In the genomic region with DNA sequence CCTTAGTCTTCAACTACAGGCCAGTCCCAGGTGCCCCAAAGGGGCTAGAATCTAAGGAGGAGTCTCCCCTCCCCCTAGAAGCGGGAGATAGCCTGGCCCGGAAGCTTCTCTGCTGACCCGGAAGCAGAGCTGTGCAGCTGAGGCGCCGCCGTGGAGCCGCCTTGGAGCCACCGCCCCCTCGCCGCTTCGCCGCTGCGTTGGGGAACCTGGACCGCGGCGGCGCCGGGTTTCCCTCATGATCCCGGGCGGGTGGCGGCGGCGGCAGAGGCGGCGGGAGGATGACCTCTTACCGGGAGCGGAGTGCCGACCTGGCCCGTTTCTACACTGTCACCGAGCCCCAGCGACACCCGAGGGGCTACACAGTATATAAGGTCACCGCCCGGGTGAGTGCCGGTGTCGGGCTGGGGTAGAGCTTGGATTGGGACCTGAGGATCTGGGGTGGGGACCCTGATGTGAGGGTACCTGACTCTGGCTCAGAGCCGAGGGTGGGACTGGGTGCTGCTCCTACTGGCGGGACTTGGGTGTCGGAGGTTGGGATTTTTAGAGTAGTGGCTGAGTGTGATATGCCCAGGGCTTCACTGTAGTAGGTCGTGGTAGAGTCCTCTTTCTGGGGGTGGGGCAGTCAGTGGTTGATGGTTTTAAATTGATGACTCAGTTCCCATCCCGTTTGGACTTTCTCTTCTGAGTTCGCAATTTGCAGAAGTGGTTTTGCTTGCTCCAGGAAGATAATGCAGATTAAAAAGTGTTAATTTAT, we compare ENCODE assay signal across 8 cellular contexts. TPM values are rescaled to one million over a fixed set of nuclear protein-coding genes. Genes with fewer than 3 reads are reported as not detected.
DNase-seq lines count a peak whose midpoint lies in the region; ATAC-seq and TF ChIP-seq lines count a peak whose summit lies in the region.

A gene with protein sequence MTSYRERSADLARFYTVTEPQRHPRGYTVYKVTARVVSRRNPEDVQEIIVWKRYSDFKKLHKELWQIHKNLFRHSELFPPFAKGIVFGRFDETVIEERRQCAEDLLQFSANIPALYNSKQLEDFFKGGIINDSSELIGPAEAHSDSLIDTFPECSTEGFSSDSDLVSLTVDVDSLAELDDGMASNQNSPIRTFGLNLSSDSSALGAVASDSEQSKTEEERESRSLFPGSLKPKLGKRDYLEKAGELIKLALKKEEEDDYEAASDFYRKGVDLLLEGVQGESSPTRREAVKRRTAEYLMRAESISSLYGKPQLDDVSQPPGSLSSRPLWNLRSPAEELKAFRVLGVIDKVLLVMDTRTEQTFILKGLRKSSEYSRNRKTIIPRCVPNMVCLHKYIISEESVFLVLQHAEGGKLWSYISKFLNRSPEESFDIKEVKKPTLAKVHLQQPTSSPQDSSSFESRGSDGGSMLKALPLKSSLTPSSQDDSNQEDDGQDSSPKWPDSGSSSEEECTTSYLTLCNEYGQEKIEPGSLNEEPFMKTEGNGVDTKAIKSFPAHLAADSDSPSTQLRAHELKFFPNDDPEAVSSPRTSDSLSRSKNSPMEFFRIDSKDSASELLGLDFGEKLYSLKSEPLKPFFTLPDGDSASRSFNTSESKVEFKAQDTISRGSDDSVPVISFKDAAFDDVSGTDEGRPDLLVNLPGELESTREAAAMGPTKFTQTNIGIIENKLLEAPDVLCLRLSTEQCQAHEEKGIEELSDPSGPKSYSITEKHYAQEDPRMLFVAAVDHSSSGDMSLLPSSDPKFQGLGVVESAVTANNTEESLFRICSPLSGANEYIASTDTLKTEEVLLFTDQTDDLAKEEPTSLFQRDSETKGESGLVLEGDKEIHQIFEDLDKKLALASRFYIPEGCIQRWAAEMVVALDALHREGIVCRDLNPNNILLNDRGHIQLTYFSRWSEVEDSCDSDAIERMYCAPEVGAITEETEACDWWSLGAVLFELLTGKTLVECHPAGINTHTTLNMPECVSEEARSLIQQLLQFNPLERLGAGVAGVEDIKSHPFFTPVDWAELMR (plus strand): TSS at position 115 of the 754 bp plus-strand sequence. CDS start 164 bp downstream, at position 279.

- in situ Hi-C loops in brain microvascular endothelial cell (cut with HindIII; ENCODE audit: low pct_ligation_motif_present, low sequenced_read_pairs): no loop called here

- peak; percentile 37 for TF ChIP-seq CTCF in brain microvascular endothelial cell (IDR thresholded peaks at IDR 0.05; ENCODE audit: low read depth, low read length, missing control alignments)

- peak within 1 kb of the TSS; percentile 47 for H3K9ac ChIP-seq in iPS-18a (ENCODE audit: low read length)
- H3K9ac ChIP-seq in skeletal muscle satellite cell (ENCODE audit: low read depth, low read length): peak within 1 kb of the TSS; percentile 90

- H3K9me3 ChIP-seq in iPS-18a (ENCODE audit: control insufficient read depth, low read depth, low read length): no peaks in the 10 kb centered on the region
- no peaks in the 10 kb centered on the region for H3K9me3 ChIP-seq in skeletal muscle satellite cell (replicated peaks; ENCODE audit: low read length)

- DNase-seq in A172 (ENCODE audit: low spot score) (peak; percentile 87), NCI-H2107 treated with DMSO at 0.1 percent for 48 hours (lab: John Stamatoyannopoulos, UW; ENCODE audit: unreplicated experiment) (peak; percentile 84), UCSD-AML1 (lab: John Stamatoyannopoulos, UW; ENCODE audit: unreplicated experiment) (peak; percentile 80), brain microvascular endothelial cell (peak; percentile 80)

- ATAC-seq in GM18520 (IDR thresholded peaks at IDR 0.05; ENCODE audit: unreplicated experiment): peak; percentile 97
- ATAC-seq in HG03060 (IDR thresholded peaks at IDR 0.05; ENCODE audit: low read depth, unreplicated experiment): peak; percentile 89

- peak within 1 kb of the TSS; percentile 91 for H3K4me2 ChIP-seq in skeletal muscle satellite cell (ENCODE audit: low read length)

- H3K4me1 ChIP-seq in iPS-18a (ENCODE audit: control insufficient read depth, low read depth, low read length) (peaks cover 13% of the 10 kb centered on the region), skeletal muscle satellite cell (ENCODE audit: control insufficient read depth, insufficient read depth, low read length) (peaks cover 10% of the 10 kb centered on the region)

- H3K27me3 ChIP-seq in brain microvascular endothelial cell (replicated peaks): no peaks in the 10 kb centered on the region
- no peaks in the 10 kb centered on the region for H3K27me3 ChIP-seq in iPS-18a (ENCODE audit: control insufficient read depth, insufficient read depth, low read length)
- H3K27me3 ChIP-seq in skeletal muscle satellite cell (ENCODE audit: control insufficient read depth, insufficient read depth, low read length): no peaks in the 10 kb centered on the region

- H3K4me3 ChIP-seq in brain microvascular endothelial cell (ENCODE audit: low read depth, low read length) (peak within 1 kb of the TSS; percentile 95), iPS-18a (ENCODE audit: low read length) (peak within 1 kb of the TSS; percentile 88), skeletal muscle satellite cell (ENCODE audit: low read length) (peak within 1 kb of the TSS; percentile 98)

- H3K27ac ChIP-seq in brain microvascular endothelial cell (peak within 1 kb of the TSS; percentile 51), iPS-18a (ENCODE audit: low read length) (peak within 1 kb of the TSS; percentile 30)

- H3K36me3 ChIP-seq in brain microvascular endothelial cell (replicated peaks) (no peaks in the 10 kb centered on the region), iPS-18a (ENCODE audit: control insufficient read depth, low read depth, low read length) (no peaks in the 10 kb centered on the region), skeletal muscle satellite cell (ENCODE audit: insufficient read depth, low read length) (no peaks in the 10 kb centered on the region)

RNA-seq across cellular contexts. Expression of the gene that starts here (rescaled TPM):
- total RNA-seq in A172 (2014; rRNA removed; shearing (Covaris generic)): 31.3 and 32.7 TPM in 2 replicates
- total RNA-seq in skeletal muscle satellite cell (2012; rRNA removed): 23.6 and 24.1 TPM in 2 replicates

Comparison
In these comparisons a context has a peak if more than half of its experiments do, and no peak if none do; other contexts are left out.
1. Peak in every context shown above with its lines: DNase-seq, ATAC-seq, H3K4me3 ChIP-seq and H3K27ac ChIP-seq.